In genomic region chr4:39521253-39521908, GRCh38 we compare ENCODE assay signal across 22 cellular contexts. TPM values are rescaled to one million over a fixed set of nuclear protein-coding genes. Genes with fewer than 3 reads are reported as not detected.
DNase-seq lines count a peak whose midpoint lies in the region; FAIRE-seq and TF ChIP-seq lines count a peak whose summit lies in the region.
"Had no signal": no experiment of that assay in that cellular context is flagged by ENCODE, and none has a peak within 500 bp of the region (broad histone marks: within the 10 kb centered on the region; RNA-seq: fewer than 3 reads in every experiment).

No MANE protein-coding gene starts in this region.

- dilution Hi-C loops in endothelial cell of umbilical vein (cut with MboI; ENCODE audit: extremely low pct_ligation_motif_present, low sequenced_read_pairs), result no loop called here

- H3K79me2 ChIP-seq in endothelial cell of umbilical vein (ENCODE audit: control insufficient read depth, insufficient read depth, low read length), result peaks cover 62% of the 10 kb centered on the region

- peaks cover 0 to 1% of the 10 kb centered on the region in 2 experiments for H3K36me3 ChIP-seq in endothelial cell of umbilical vein (ENCODE audit: control insufficient read depth in 2 of 2, extremely low read depth in 1 of 2, insufficient read depth in 2 of 2, low read length in 2 of 2)
- H3K36me3 ChIP-seq: uterus had no signal

- peak; percentile 11 for FAIRE-seq in RCC 7860 (lab: Jason Lieb, UNC)
- FAIRE-seq in endothelial cell of umbilical vein (lab: Jason Lieb, UNC), result no peak
- FAIRE-seq: GM12891 had no signal

- no peak overlapping the region for H2AFZ ChIP-seq in endothelial cell of umbilical vein (ENCODE audit: low read depth, low read length)

- no peaks in the 10 kb centered on the region for H3K27me3 ChIP-seq in endothelial cell of umbilical vein (ENCODE audit: control insufficient read depth in 2 of 2, insufficient read depth in 2 of 2, low read length in 2 of 2)
- H3K27me3 ChIP-seq: gastrocnemius medialis, sigmoid colon, uterus had no signal

- H3K4me3 ChIP-seq in endothelial cell of umbilical vein (replicated peaks in 1 of 3; ENCODE audit: insufficient read depth in 1 of 3, low read depth in 1 of 3, low read length in 3 of 3), result no peak overlapping the region
- H3K4me3 ChIP-seq: gastrocnemius medialis, lower lobe of right lung, sigmoid colon, uterus had no signal

- CTCF ChIA-PET in endothelial cell of umbilical vein (lab: Charles Lee), result interaction anchor here (0.9 kb wide), 1 partner anchor 52 kb away, joined by 3 read pairs; no protein-coding TSS in a partner anchor

- peak; percentile 56 for DNase-seq in AG20443 (ENCODE audit: low spot score)
- no peak for DNase-seq in RCC 7860 (ENCODE audit: low spot score)
- DNase-seq in endothelial cell of umbilical vein (ENCODE audit: low read depth, low spot score), result peak; percentile 60
- no peak for DNase-seq in progenitor cell of endocrine pancreas (ENCODE audit: low spot score, unreplicated experiment)
- DNase-seq in SHP77 (lab: John Stamatoyannopoulos, UW), result no peak
- no peak for DNase-seq in HuH-7 (ENCODE audit: low spot score)
- DNase-seq in T-helper 1 cell, result no peak
- DNase-seq in superior temporal gyrus (ENCODE audit: extremely low spot score), result no peak
- DNase-seq: activated CD4-positive, alpha-beta memory T cell treated with anti-CD3 and anti-CD28 coated beads for 36 hours; CD4-positive, CD25-positive, alpha-beta regulatory T cell; effector CD4-positive, alpha-beta T cell; gastrocnemius medialis; Karpas-422; lower lobe of right lung; NCI-H1436 treated with DMSO at 0.1 percent for 48 hours; NCI-H446; sigmoid colon; uterus had no signal

- peak overlapping the region; percentile 41 for H3K4me2 ChIP-seq in endothelial cell of umbilical vein (ENCODE audit: insufficient read depth, low read length)

- H3K4me1 ChIP-seq in endothelial cell of umbilical vein (ENCODE audit: control insufficient read depth, extremely low read depth, insufficient read depth, low read length), result peaks cover 16% of the 10 kb centered on the region
- H3K4me1 ChIP-seq: uterus had no signal

- peak overlapping the region; percentile 74 for H3K27ac Mint-ChIP-seq in progenitor cell of endocrine pancreas
- H3K27ac Mint-ChIP-seq: activated CD4-positive, alpha-beta memory T cell treated with anti-CD3 and anti-CD28 coated beads for 36 hours; activated T-helper 17 cell treated with anti-CD3 and anti-CD28 coated beads, Interleukin-2, amount 50 U/mL, for 72 hours; CD4-positive, CD25-positive, alpha-beta regulatory T cell; stimulated activated memory B cell treated with anti-CD40 and anti-IgM and Interleukin-4, amounts not matched to agents 10 μg/mL and 1 μg/mL and 100 μg/mL, for 72 hours had no signal

- no TSS peak for BruUV-seq in endothelial cell of umbilical vein (replicated peaks; lab: Mats Ljungman, UMichigan)

- no peaks in the 10 kb centered on the region for H4K20me1 ChIP-seq in endothelial cell of umbilical vein (replicated peaks; ENCODE audit: control insufficient read depth, extremely low read depth, insufficient read depth, low read length)

- POLR2A ChIA-PET in endothelial cell of umbilical vein (lab: Charles Lee), result no interaction called here

- peak overlapping the region; percentile 70 for H3K4me3 Mint-ChIP-seq in progenitor cell of endocrine pancreas (ENCODE audit: low read depth)
- H3K4me3 Mint-ChIP-seq: activated CD4-positive, alpha-beta memory T cell treated with anti-CD3 and anti-CD28 coated beads for 36 hours; activated T-helper 17 cell treated with anti-CD3 and anti-CD28 coated beads, Interleukin-2, amount 50 U/mL, for 72 hours; stimulated activated memory B cell treated with anti-CD40 and anti-IgM and Interleukin-4, amounts not matched to agents 10 μg/mL and 1 μg/mL and 100 μg/mL, for 72 hours had no signal

- no peak for TF ChIP-seq POLR2A in endothelial cell of umbilical vein (IDR thresholded peaks at IDR 0.05; ENCODE audit: low read depth, low read length)

- no peaks in the 10 kb centered on the region for H3K9me3 ChIP-seq in endothelial cell of umbilical vein (replicated peaks; ENCODE audit: control insufficient read depth, insufficient read depth, low read length)
- H3K9me3 ChIP-seq: gastrocnemius medialis, lower lobe of right lung, sigmoid colon, uterus had no signal

- TF ChIP-seq CTCF in endothelial cell of umbilical vein (IDR thresholded peaks at IDR 0.05; ENCODE audit: extremely low read depth in 1 of 2, insufficient read depth in 1 of 2, low read depth in 1 of 2, low read length in 2 of 2), result no peak
- no peak for TF ChIP-seq CTCF in progenitor cell of endocrine pancreas (IDR thresholded peaks at IDR 0.05; ENCODE audit: unreplicated experiment)

- H3K9me1 ChIP-seq in endothelial cell of umbilical vein (replicated peaks; ENCODE audit: control insufficient read depth, extremely low read depth, insufficient read depth, low read length), result no peaks in the 10 kb centered on the region

- H3K4me1 Mint-ChIP-seq in progenitor cell of endocrine pancreas (ENCODE audit: low read depth), result peaks cover 27% of the 10 kb centered on the region

- no peaks in the 10 kb centered on the region for H3K9me3 Mint-ChIP-seq in progenitor cell of endocrine pancreas (ENCODE audit: low read depth)
- H3K9me3 Mint-ChIP-seq: activated CD4-positive, alpha-beta memory T cell treated with anti-CD3 and anti-CD28 coated beads for 36 hours; activated T-helper 17 cell treated with anti-CD3 and anti-CD28 coated beads, Interleukin-2, amount 50 U/mL, for 72 hours; CD4-positive, CD25-positive, alpha-beta regulatory T cell; neural crest cell; stimulated activated memory B cell treated with anti-CD40 and anti-IgM and Interleukin-4, amounts not matched to agents 10 μg/mL and 1 μg/mL and 100 μg/mL, for 72 hours had no signal

- H3K27me3 Mint-ChIP-seq in progenitor cell of endocrine pancreas, result no peaks in the 10 kb centered on the region
- H3K27me3 Mint-ChIP-seq: activated CD4-positive, alpha-beta memory T cell treated with anti-CD3 and anti-CD28 coated beads for 36 hours; activated T-helper 17 cell treated with anti-CD3 and anti-CD28 coated beads, Interleukin-2, amount 50 U/mL, for 72 hours; CD4-positive, CD25-positive, alpha-beta regulatory T cell; stimulated activated memory B cell treated with anti-CD40 and anti-IgM and Interleukin-4, amounts not matched to agents 10 μg/mL and 1 μg/mL and 100 μg/mL, for 72 hours had no signal

- intact Hi-C loops in endothelial cell of umbilical vein (cut with micrococcal nuclease), result loop anchor here (10.0 kb wide), 1 partner anchor 267 kb away; no protein-coding TSS in a partner anchor

- peaks cover 22% of the 10 kb centered on the region for H3K36me3 Mint-ChIP-seq in progenitor cell of endocrine pancreas (ENCODE audit: insufficient read depth)
- H3K36me3 Mint-ChIP-seq: activated CD4-positive, alpha-beta memory T cell treated with anti-CD3 and anti-CD28 coated beads for 36 hours had no signal

- H3K9ac ChIP-seq in endothelial cell of umbilical vein (replicated peaks; ENCODE audit: extremely low read depth, insufficient read depth, low read length), result no peak overlapping the region

- peak overlapping the region; percentile 51 for H3K27ac ChIP-seq in endothelial cell of umbilical vein (ENCODE audit: insufficient read depth, low read depth, low read length)
- H3K27ac ChIP-seq: gastrocnemius medialis, lower lobe of right lung, sigmoid colon had no signal

TF ChIP-seq in endothelial cell of umbilical vein, 7 proteins besides CTCF, POLR2A, EP300 and RAD21:
- TF ChIP-seq MYC (IDR thresholded peaks at IDR 0.05; ENCODE audit: low read depth, low read length), result no peak
- no peak for TF ChIP-seq GATA2 (IDR thresholded peaks at IDR 0.05; ENCODE audit: insufficient read depth, insufficient read length, low read depth, low read length)
- TF ChIP-seq FOS (IDR thresholded peaks at IDR 0.05; ENCODE audit: borderline replicate concordance, insufficient read depth, low read length), result no peak
- TF ChIP-seq, protein P1, sequence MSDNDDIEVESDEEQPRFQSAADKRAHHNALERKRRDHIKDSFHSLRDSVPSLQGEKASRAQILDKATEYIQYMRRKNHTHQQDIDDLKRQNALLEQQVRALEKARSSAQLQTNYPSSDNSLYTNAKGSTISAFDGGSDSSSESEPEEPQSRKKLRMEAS (IDR thresholded peaks at IDR 0.05; ENCODE audit: insufficient read depth, insufficient read length), result no peak

RNA-seq across cellular contexts. Expression of gene UGDH, which starts 5.9 kb away (rescaled TPM):
- total RNA-seq in endothelial cell of umbilical vein (62.1 and 69.7 TPM in 2 replicates), progenitor cell of endocrine pancreas (518 and 607 TPM in 2 replicates)
- 25.5 and 41.3 TPM in 2 replicates for polyA plus RNA-seq in endothelial cell of umbilical vein
- 34.9 and 41.2 TPM in 2 replicates for polyA plus RNA-seq in endothelial cell of umbilical vein (2011; cell fraction: cytosol; rRNA removed)
- 16.0 and 27.0 TPM in 2 replicates for polyA plus RNA-seq in endothelial cell of umbilical vein (2011; cell fraction: nucleus; rRNA removed)
- 40.6 and 49.8 TPM in 2 replicates for polyA plus RNA-seq in endothelial cell of umbilical vein (2012)
- 21.6 and 26.2 TPM in 2 replicates for polyA minus RNA-seq in endothelial cell of umbilical vein
- 35.3 TPM for polyA minus RNA-seq in endothelial cell of umbilical vein (2011; cell fraction: cytosol; rRNA and poly(A)+ RNA removed)
- polyA minus RNA-seq in endothelial cell of umbilical vein (2011; cell fraction: nucleus; rRNA and poly(A)+ RNA removed), result 11.0 and 11.6 TPM in 2 replicates

Comparison
In these comparisons a context has a peak if more than half of its experiments do, and no peak if none do; other contexts are left out.
1. DNase-seq: peak in AG20443 (single experiment) and endothelial cell of umbilical vein (single experiment); none in RCC 7860 (single experiment), progenitor cell of endocrine pancreas (single experiment), SHP77 (0 of 2), HuH-7 (single experiment), T-helper 1 cell (0 of 5) and superior temporal gyrus (single experiment).